17 cellular contexts compared by ENCODE assay signal in the genomic region with DNA sequence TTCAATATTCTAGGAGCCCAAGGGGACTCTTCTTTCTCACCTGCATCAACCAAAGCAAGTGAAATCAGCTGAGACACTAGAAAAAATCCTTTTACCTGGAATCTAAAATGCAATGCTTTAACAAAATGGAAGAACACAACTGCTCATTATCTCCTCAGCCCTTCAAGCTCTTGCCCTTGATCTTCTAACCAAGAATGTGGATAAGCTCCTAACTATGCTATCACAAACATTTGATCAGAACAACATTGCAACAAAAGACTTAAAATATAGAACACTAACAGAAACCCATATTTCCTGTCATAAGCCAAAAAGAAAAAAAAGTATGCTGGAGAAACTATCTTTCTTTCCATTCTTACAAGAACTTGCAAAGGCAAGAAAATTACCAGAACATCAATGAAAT. TPM values are rescaled to one million over a fixed set of nuclear protein-coding genes. Genes with fewer than 3 reads are reported as not detected.
DNase-seq lines count a peak whose midpoint lies in the region; ATAC-seq and TF ChIP-seq lines count a peak whose summit lies in the region.
"Had no signal": no experiment of that assay in that cellular context is flagged by ENCODE, and none has a peak within 500 bp of the region (broad histone marks: within the 10 kb centered on the region; RNA-seq: fewer than 3 reads in every experiment).

No MANE protein-coding gene starts in this region.

- H3K4me1 ChIP-seq in gastrocnemius medialis, result no peaks in the 10 kb centered on the region
- H3K4me1 ChIP-seq: Caco-2 had no signal

- no peak for DNase-seq in activated naive CD8-positive, alpha-beta T cell treated with anti-CD3 and anti-CD28 coated beads for 36 hours
- DNase-seq in T-helper 17 cell (no peak), gastrocnemius medialis (no peak), dermis blood vessel endothelial cell (no peak), NCI-H1048 (lab: John Stamatoyannopoulos, UW) (no peak)
- no peak for DNase-seq in activated naive CD4-positive, alpha-beta T cell treated with anti-CD3 and anti-CD28 coated beads, Interleukin-2, amount 50 U/mL, for 72 hours (ENCODE audit: low spot score in 2 of 2)
- DNase-seq in stimulated activated naive CD8-positive, alpha-beta T cell treated with anti-CD3 and anti-CD28 coated beads, Interleukin-15, amount 100 ng/mL, for 72 hours, result no peak
- DNase-seq: Caco-2; KG1; NCI-H1092 treated with DMSO at 0.1 percent for 48 hours; NCI-H1694; NCI-H345; NCI-H69; NK-92 treated with Interleukin-12 subunit alpha and Interleukin-12 subunit beta, amount 100 ng/mL, for 24 hours; OCI-M1; RPMI8226 had no signal

- no peaks in the 10 kb centered on the region for H3K27me3 Mint-ChIP-seq in activated naive CD8-positive, alpha-beta T cell
- no peaks in the 10 kb centered on the region for H3K27me3 Mint-ChIP-seq in activated naive CD8-positive, alpha-beta T cell treated with anti-CD3 and anti-CD28 coated beads for 36 hours
- H3K27me3 Mint-ChIP-seq in T-helper 17 cell, result no peaks in the 10 kb centered on the region
- no peaks in the 10 kb centered on the region for H3K27me3 Mint-ChIP-seq in stimulated activated naive CD8-positive, alpha-beta T cell treated with anti-CD3 and anti-CD28 coated beads, Interleukin-15, amount 100 ng/mL, for 72 hours

- H3K36me3 Mint-ChIP-seq in activated naive CD8-positive, alpha-beta T cell, result peaks cover 2% of the 10 kb centered on the region
- H3K36me3 Mint-ChIP-seq in activated naive CD8-positive, alpha-beta T cell treated with anti-CD3 and anti-CD28 coated beads for 36 hours, result peaks cover 16% of the 10 kb centered on the region
- peaks cover 10% of the 10 kb centered on the region for H3K36me3 Mint-ChIP-seq in T-helper 17 cell (ENCODE audit: low read depth)
- H3K36me3 Mint-ChIP-seq in activated naive CD4-positive, alpha-beta T cell treated with anti-CD3 and anti-CD28 coated beads, Interleukin-2, amount 50 U/mL, for 72 hours, result peaks cover 0 to 7% of the 10 kb centered on the region in 2 donors

- intact Hi-C loops in gastrocnemius medialis (cut with DNase I; ENCODE audit: low total_unique reads), result no loop called here

- H3K9me3 Mint-ChIP-seq in activated naive CD8-positive, alpha-beta T cell (ENCODE audit: low read depth), result no peaks in the 10 kb centered on the region
- H3K9me3 Mint-ChIP-seq in activated naive CD8-positive, alpha-beta T cell treated with anti-CD3 and anti-CD28 coated beads for 36 hours, result no peaks in the 10 kb centered on the region
- no peaks in the 10 kb centered on the region for H3K9me3 Mint-ChIP-seq in activated naive CD4-positive, alpha-beta T cell treated with anti-CD3 and anti-CD28 coated beads, Interleukin-2, amount 50 U/mL, for 72 hours
- no peaks in the 10 kb centered on the region for H3K9me3 Mint-ChIP-seq in stimulated activated naive CD8-positive, alpha-beta T cell treated with anti-CD3 and anti-CD28 coated beads, Interleukin-15, amount 100 ng/mL, for 72 hours

- no peak for TF ChIP-seq POLR2A in gastrocnemius medialis (IDR thresholded peaks at IDR 0.05)

- peaks cover 44% of the 10 kb centered on the region for H3K4me1 Mint-ChIP-seq in activated naive CD8-positive, alpha-beta T cell (ENCODE audit: low read depth)
- peaks cover 16% of the 10 kb centered on the region for H3K4me1 Mint-ChIP-seq in activated naive CD8-positive, alpha-beta T cell treated with anti-CD3 and anti-CD28 coated beads for 36 hours
- peaks cover 12% of the 10 kb centered on the region for H3K4me1 Mint-ChIP-seq in T-helper 17 cell
- peaks cover 15% of the 10 kb centered on the region for H3K4me1 Mint-ChIP-seq in stimulated activated naive CD8-positive, alpha-beta T cell treated with anti-CD3 and anti-CD28 coated beads, Interleukin-15, amount 100 ng/mL, for 72 hours

- no peaks in the 10 kb centered on the region for H3K9me3 ChIP-seq in T-helper 17 cell (ENCODE audit: control insufficient read depth, low read length, poor library complexity, severe bottlenecking)
- H3K9me3 ChIP-seq in gastrocnemius medialis, result no peaks in the 10 kb centered on the region
- H3K9me3 ChIP-seq: Caco-2 had no signal

- in situ Hi-C loops in gastrocnemius medialis (cut with MboI; ENCODE audit: low sequenced_read_pairs in 4 of 4), result no loop called here

- peaks cover 0 to 13% of the 10 kb centered on the region in 2 donors for H3K36me3 ChIP-seq in gastrocnemius medialis

- peak overlapping the region; percentile 61 for H3K27ac Mint-ChIP-seq in activated naive CD8-positive, alpha-beta T cell
- H3K27ac Mint-ChIP-seq in activated naive CD8-positive, alpha-beta T cell treated with anti-CD3 and anti-CD28 coated beads for 36 hours, result no peak overlapping the region
- peak overlapping the region; percentile 76 for H3K27ac Mint-ChIP-seq in T-helper 17 cell
- peak overlapping the region; percentile 14 to 19 for H3K27ac Mint-ChIP-seq in activated naive CD4-positive, alpha-beta T cell treated with anti-CD3 and anti-CD28 coated beads, Interleukin-2, amount 50 U/mL, for 72 hours
- H3K27ac Mint-ChIP-seq in stimulated activated naive CD8-positive, alpha-beta T cell treated with anti-CD3 and anti-CD28 coated beads, Interleukin-15, amount 100 ng/mL, for 72 hours, result peak overlapping the region; percentile 49 to 85

- ATAC-seq in T-helper 17 cell, result no peak
- ATAC-seq in activated naive CD4-positive, alpha-beta T cell treated with anti-CD3 and anti-CD28 coated beads, Interleukin-2, amount 50 U/mL, for 72 hours, result no peak
- no peak for ATAC-seq in stimulated activated naive CD8-positive, alpha-beta T cell treated with anti-CD3 and anti-CD28 coated beads, Interleukin-15, amount 100 ng/mL, for 72 hours
- no peak for ATAC-seq in gastrocnemius medialis

- H3K27ac ChIP-seq in gastrocnemius medialis, result no peak overlapping the region

- no peaks in the 10 kb centered on the region for H3K27me3 ChIP-seq in gastrocnemius medialis

- no peak overlapping the region for H3K4me3 Mint-ChIP-seq in activated naive CD8-positive, alpha-beta T cell
- no peak overlapping the region for H3K4me3 Mint-ChIP-seq in activated naive CD8-positive, alpha-beta T cell treated with anti-CD3 and anti-CD28 coated beads for 36 hours
- no peak overlapping the region for H3K4me3 Mint-ChIP-seq in T-helper 17 cell
- no peak overlapping the region for H3K4me3 Mint-ChIP-seq in stimulated activated naive CD8-positive, alpha-beta T cell treated with anti-CD3 and anti-CD28 coated beads, Interleukin-15, amount 100 ng/mL, for 72 hours

- H3K4me3 ChIP-seq in gastrocnemius medialis, result no peak overlapping the region

- TF ChIP-seq CTCF in gastrocnemius medialis (IDR thresholded peaks at IDR 0.05 in 4 of 5, conservative IDR thresholded peaks at IDR 0.05 in 1 of 5), result no peak

RNA-seq across cellular contexts. Expression of a gene that starts 12.6 kb away (rescaled TPM):
- total RNA-seq in activated naive CD8-positive, alpha-beta T cell treated with anti-CD3 and anti-CD28 coated beads for 36 hours, result 10 to 100 TPM; 34.5 to 35.6 TPM
- total RNA-seq in T-helper 17 cell, result 10 to 100 TPM; 28.2 to 31.1 TPM
- 10 to 100 TPM; 12.6 to 22.9 TPM for total RNA-seq in activated naive CD4-positive, alpha-beta T cell treated with anti-CD3 and anti-CD28 coated beads, Interleukin-2, amount 50 U/mL, for 72 hours
- total RNA-seq in gastrocnemius medialis, result 10 to 100 TPM in 1 of 4 donors, 1 to 10 TPM in 3; 4.9 to 13.7 (median 8.9) TPM
- total RNA-seq in dermis blood vessel endothelial cell, result 49.4 and 51.0 TPM in 2 replicates

RNA-seq across cellular contexts. Expression of a gene that starts 18.6 kb away (rescaled TPM):
- total RNA-seq in activated naive CD8-positive, alpha-beta T cell treated with anti-CD3 and anti-CD28 coated beads for 36 hours, result 100 to 1,000 TPM; 157 to 159 TPM
- 10 to 100 TPM; 35.4 to 43.3 TPM for total RNA-seq in T-helper 17 cell
- total RNA-seq in activated naive CD4-positive, alpha-beta T cell treated with anti-CD3 and anti-CD28 coated beads, Interleukin-2, amount 50 U/mL, for 72 hours, result 100 to 1,000 TPM in 1 of 2 donors, 10 to 100 TPM in 1; 93.6 to 109 TPM
- total RNA-seq in gastrocnemius medialis, result 10 to 100 TPM in 3 of 4 donors, 1 to 10 TPM in 1; 4.4 to 19.7 (median 11.5) TPM
- total RNA-seq in dermis blood vessel endothelial cell, result 100 and 134 TPM in 2 replicates
